In genomic region chr11:84468255-84468654, GRCh38 we compare ENCODE assay signal across 17 cellular contexts.
A peak's percentile ranks its signal among the peaks of the same experiment; 100 is the strongest.
DNase-seq lines count a peak whose midpoint lies in the region; ATAC-seq lines count a peak whose summit lies in the region.
"Had no signal": no experiment of that assay in that cellular context is flagged by ENCODE, and none has a peak within 500 bp of the region (broad histone marks: within the 10 kb centered on the region; RNA-seq: fewer than 3 reads in every experiment).

No MANE protein-coding gene starts in this region.

- no peak for ATAC-seq in sciatic nerve

- DNase-seq in NCI-H82 (lab: John Stamatoyannopoulos, UW): peak; percentile 54
- no peak for DNase-seq in NCI-H82 treated with DMSO at 0.1 percent for 48 hours (lab: John Stamatoyannopoulos, UW; ENCODE audit: unreplicated experiment)
- DNase-seq in amniotic epithelial cell (ENCODE audit: low read depth): peak; percentile 44
- DNase-seq in kidney glomerular epithelial cell (lab: John Stamatoyannopoulos, UW): peak; percentile 3
- DNase-seq in sciatic nerve (ENCODE audit: low spot score): no peak
- DNase-seq in amniotic stem cell (lab: John Stamatoyannopoulos, UW): no peak
- DNase-seq in H7: no peak
- no peak for DNase-seq in NCI-H748 (lab: John Stamatoyannopoulos, UW; ENCODE audit: unreplicated experiment)
- DNase-seq: CD4-positive, alpha-beta memory T cell; DND-41; MM.1S; NCI-H1092; NCI-H146; NCI-H2029 treated with DMSO at 0.1 percent for 48 hours; NCI-H774; PC-9 had no signal

- intact Hi-C loops in sciatic nerve (cut with DNase I): no loop called here

- no peaks in the 10 kb centered on the region for H3K36me3 ChIP-seq in H7 (replicated peaks; ENCODE audit: control insufficient read depth, insufficient read depth, low read length)
- H3K36me3 ChIP-seq: BLaER1 had no signal

- H3K4me3 ChIP-seq in H7 (ENCODE audit: insufficient read depth, low read depth, low read length): no peak overlapping the region
- H3K4me3 ChIP-seq: BLaER1, PC-9 had no signal

- H3K27me3 ChIP-seq in H7 (ENCODE audit: control insufficient read depth, insufficient read depth, low read length): no peaks in the 10 kb centered on the region
- H3K27me3 ChIP-seq: BLaER1 had no signal

Comparison
In these comparisons a context has a peak if more than half of its experiments do, and no peak if none do; other contexts are left out.
1. DNase-seq: peak in NCI-H82 (single experiment), amniotic epithelial cell (single experiment) and kidney glomerular epithelial cell (single experiment); none in NCI-H82 treated with DMSO at 0.1 percent for 48 hours (single experiment), sciatic nerve (single experiment), amniotic stem cell (single experiment), H7 (single experiment) and NCI-H748 (single experiment).